8 cellular contexts compared by ENCODE assay signal in the genomic region with DNA sequence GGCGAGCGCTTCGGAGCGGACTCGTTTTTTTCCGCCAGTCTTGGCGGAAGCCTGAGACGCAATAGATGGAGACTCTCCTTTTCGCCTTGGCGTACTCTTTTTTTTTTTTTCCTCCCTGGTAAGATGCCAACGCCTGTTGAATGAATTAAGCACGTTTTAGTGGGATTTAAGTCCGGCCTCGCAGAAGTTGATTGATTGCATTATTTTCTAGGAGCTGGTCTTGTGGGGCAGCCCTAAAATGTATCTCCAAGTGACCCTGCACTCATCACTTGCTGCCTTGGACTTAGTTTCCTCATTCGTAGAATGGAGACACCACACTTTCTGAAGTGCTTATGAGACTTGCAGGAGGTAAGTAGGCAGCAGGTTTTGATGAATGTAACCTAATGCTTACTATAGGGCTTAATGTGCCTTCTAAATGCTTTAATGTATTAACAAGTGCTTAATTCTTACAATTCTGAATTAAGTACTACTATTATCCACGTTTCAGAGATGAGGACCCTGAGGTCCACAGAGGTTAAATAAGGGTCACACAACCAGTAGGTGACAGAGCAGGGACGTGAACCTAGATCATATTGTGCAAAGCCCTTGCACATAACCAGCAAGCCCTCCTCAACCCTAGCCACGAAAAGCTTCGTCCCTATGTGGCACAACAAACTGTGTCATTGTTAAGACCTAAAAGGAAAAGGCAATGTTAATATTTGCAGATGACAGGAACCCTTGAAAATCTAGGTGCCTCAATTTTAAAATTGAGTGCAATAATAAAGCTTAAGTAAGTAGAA. TPM values are rescaled to one million over a fixed set of nuclear protein-coding genes. Genes with fewer than 3 reads are reported as not detected.
DNase-seq lines count a peak whose midpoint lies in the region; ATAC-seq and TF ChIP-seq lines count a peak whose summit lies in the region.

No MANE protein-coding gene starts in this region.

- no peak overlapping the region for H2BK120ac ChIP-seq in trophoblast cell (ENCODE audit: insufficient read depth, low read length, poor library complexity)

- intact Hi-C loops in activated naive CD4-positive, alpha-beta T cell treated with anti-CD3 and anti-CD28 coated beads for 36 hours (cut with micrococcal nuclease), result loop anchor here (1.0 to 5.0 kb wide), 3 partner anchors 33 to 1649 kb away; a partner anchor contains a TSS
- intact Hi-C loops in posterior cingulate gyrus (cut with DNase I), result no loop called here

- peak; percentile 37 for ATAC-seq in HG02938 (IDR thresholded peaks at IDR 0.05; ENCODE audit: unreplicated experiment)
- ATAC-seq in RWPE2 (ENCODE audit: low read depth), result no peak

- no peaks in the 10 kb centered on the region for H3K9me3 Mint-ChIP-seq in activated naive CD4-positive, alpha-beta T cell treated with anti-CD3 and anti-CD28 coated beads for 36 hours

- H3K4me2 ChIP-seq in trophoblast cell (ENCODE audit: low read length), result peak overlapping the region; percentile 68

- peaks cover 7% of the 10 kb centered on the region for H3K79me1 ChIP-seq in trophoblast cell (ENCODE audit: low read length)

- H4K91ac ChIP-seq in trophoblast cell (ENCODE audit: low read depth, low read length), result no peak overlapping the region

- peaks cover 48% of the 10 kb centered on the region for H3K4me1 Mint-ChIP-seq in activated naive CD4-positive, alpha-beta T cell treated with anti-CD3 and anti-CD28 coated beads for 36 hours (ENCODE audit: low read depth)

- peak overlapping the region; percentile 95 for H3K27ac Mint-ChIP-seq in activated naive CD4-positive, alpha-beta T cell treated with anti-CD3 and anti-CD28 coated beads for 36 hours

- H3K9me3 ChIP-seq in RWPE2 (ENCODE audit: severe bottlenecking), result no peaks in the 10 kb centered on the region
- no peaks in the 10 kb centered on the region for H3K9me3 ChIP-seq in trophoblast cell (ENCODE audit: insufficient read depth, low read depth, low read length)

- H3K4me3 Mint-ChIP-seq in activated naive CD4-positive, alpha-beta T cell treated with anti-CD3 and anti-CD28 coated beads for 36 hours, result peak overlapping the region; percentile 99

- peaks cover 25% of the 10 kb centered on the region for H3K36me3 Mint-ChIP-seq in activated naive CD4-positive, alpha-beta T cell treated with anti-CD3 and anti-CD28 coated beads for 36 hours (ENCODE audit: low read depth)

- H3K79me2 ChIP-seq in trophoblast cell (ENCODE audit: control insufficient read depth, insufficient read depth, low read length, poor library complexity), result peaks cover 15% of the 10 kb centered on the region

- no peak overlapping the region for H3K23ac ChIP-seq in trophoblast cell (ENCODE audit: low read length)

- H3K4me3 ChIP-seq in RWPE2 (ENCODE audit: severe bottlenecking) (peak overlapping the region; percentile 85), epithelial cell of esophagus (ENCODE audit: low read length) (peak overlapping the region; percentile 79), trophoblast cell (ENCODE audit: low read depth, low read length) (no peak overlapping the region)

- CTCF ChIA-PET in activated naive CD4-positive, alpha-beta T cell treated with anti-CD3 and anti-CD28 coated beads for 36 hours (lab: Charles Lee), result interaction anchor here (2.8 kb wide), 1 partner anchor 32 kb away, joined by 11 read pairs; no protein-coding TSS in a partner anchor

- H4K12ac ChIP-seq in trophoblast cell (ENCODE audit: low read depth, low read length), result no peak overlapping the region

- no peak overlapping the region for H3K9ac ChIP-seq in trophoblast cell (ENCODE audit: low read length)

- H3K4ac ChIP-seq in trophoblast cell (ENCODE audit: low read depth, low read length), result no peak overlapping the region

- H2AK5ac ChIP-seq in trophoblast cell (ENCODE audit: low read length), result no peak overlapping the region

- no peak overlapping the region for H2BK12ac ChIP-seq in trophoblast cell (ENCODE audit: low read length)

- no peak overlapping the region for H3K14ac ChIP-seq in trophoblast cell (ENCODE audit: low read length)

- TF ChIP-seq CTCF in RWPE2 (IDR thresholded peaks at IDR 0.05; ENCODE audit: poor library complexity, severe bottlenecking) (no peak), epithelial cell of esophagus (IDR thresholded peaks at IDR 0.05; ENCODE audit: insufficient read depth, low read depth, low read length, missing control alignments) (no peak)

- H3K27me3 ChIP-seq in RWPE2 (ENCODE audit: insufficient read depth, poor library complexity, severe bottlenecking) (no peaks in the 10 kb centered on the region), trophoblast cell (ENCODE audit: insufficient read depth, low read length) (no peaks in the 10 kb centered on the region)

- no peaks in the 10 kb centered on the region; the same call in 1 of the 2 replicates for H3K36me3 ChIP-seq in RWPE2 (ENCODE audit: low read depth)
- no peaks in the 10 kb centered on the region for H3K36me3 ChIP-seq in trophoblast cell (ENCODE audit: control insufficient read depth in 1 of 2, insufficient read depth in 2 of 2, low read length in 2 of 2)

- H3K4me1 ChIP-seq in RWPE2 (ENCODE audit: insufficient read depth, poor library complexity, severe bottlenecking) (peaks cover 17% of the 10 kb centered on the region), trophoblast cell (ENCODE audit: control insufficient read depth in 1 of 2, insufficient read depth in 2 of 2, low read length in 2 of 2) (peaks cover 2% of the 10 kb centered on the region in 2 experiments)

- H3K27me3 Mint-ChIP-seq in activated naive CD4-positive, alpha-beta T cell treated with anti-CD3 and anti-CD28 coated beads for 36 hours (ENCODE audit: low read depth), result no peaks in the 10 kb centered on the region

- no peak overlapping the region for H3K18ac ChIP-seq in trophoblast cell (ENCODE audit: low read length)

- no peak for DNase-seq in activated naive CD4-positive, alpha-beta T cell treated with anti-CD3 and anti-CD28 coated beads for 36 hours
- DNase-seq in activated naive CD4-positive, alpha-beta T cell (lab: John Stamatoyannopoulos, UW), result no peak
- DNase-seq in RWPE2 (ENCODE audit: low spot score) (no peak), epithelial cell of esophagus (ENCODE audit: low read depth) (no peak), trophoblast cell (no peak), posterior cingulate gyrus (no peak)
- no peak for DNase-seq in activated CD4-positive, alpha-beta T cell treated with anti-CD3 and anti-CD28 coated beads for 48 hours

- peak overlapping the region; percentile 74 for H4K8ac ChIP-seq in trophoblast cell (ENCODE audit: low read depth, low read length)

- H3K27ac ChIP-seq in RWPE2 (ENCODE audit: poor library complexity, severe bottlenecking), result peak overlapping the region; percentile 73
- no peak overlapping the region for H3K27ac ChIP-seq in trophoblast cell (ENCODE audit: low read depth, low read length)

- no CpG with 5 or more reads among the region's 19 CpGs for WGBS in trophoblast cell (ENCODE audit: extremely low coverage, insufficient coverage, insufficient read length)

- peak overlapping the region; percentile 69 for H2AFZ ChIP-seq in trophoblast cell (ENCODE audit: insufficient read depth, low read length, poor library complexity)

- H2BK5ac ChIP-seq in trophoblast cell (ENCODE audit: low read depth, low read length, poor library complexity), result no peak overlapping the region

RNA-seq across cellular contexts. Expression of a gene that starts 0.5 kb away (rescaled TPM):
- 10 to 100 TPM; 82.3 to 86.6 TPM for total RNA-seq in activated naive CD4-positive, alpha-beta T cell treated with anti-CD3 and anti-CD28 coated beads for 36 hours
- polyA plus RNA-seq in trophoblast cell (2013), result 92.8 and 95.6 TPM in 2 replicates

RNA-seq across cellular contexts. Expression of a gene that starts 33.0 kb away (rescaled TPM):
- total RNA-seq in activated naive CD4-positive, alpha-beta T cell treated with anti-CD3 and anti-CD28 coated beads for 36 hours, result under 1 TPM; 0.07 to 0.12 TPM
- 67.0 and 70.6 TPM in 2 replicates for polyA plus RNA-seq in trophoblast cell (2013)
